22 cellular contexts compared by ENCODE assay signal in the genomic region with DNA sequence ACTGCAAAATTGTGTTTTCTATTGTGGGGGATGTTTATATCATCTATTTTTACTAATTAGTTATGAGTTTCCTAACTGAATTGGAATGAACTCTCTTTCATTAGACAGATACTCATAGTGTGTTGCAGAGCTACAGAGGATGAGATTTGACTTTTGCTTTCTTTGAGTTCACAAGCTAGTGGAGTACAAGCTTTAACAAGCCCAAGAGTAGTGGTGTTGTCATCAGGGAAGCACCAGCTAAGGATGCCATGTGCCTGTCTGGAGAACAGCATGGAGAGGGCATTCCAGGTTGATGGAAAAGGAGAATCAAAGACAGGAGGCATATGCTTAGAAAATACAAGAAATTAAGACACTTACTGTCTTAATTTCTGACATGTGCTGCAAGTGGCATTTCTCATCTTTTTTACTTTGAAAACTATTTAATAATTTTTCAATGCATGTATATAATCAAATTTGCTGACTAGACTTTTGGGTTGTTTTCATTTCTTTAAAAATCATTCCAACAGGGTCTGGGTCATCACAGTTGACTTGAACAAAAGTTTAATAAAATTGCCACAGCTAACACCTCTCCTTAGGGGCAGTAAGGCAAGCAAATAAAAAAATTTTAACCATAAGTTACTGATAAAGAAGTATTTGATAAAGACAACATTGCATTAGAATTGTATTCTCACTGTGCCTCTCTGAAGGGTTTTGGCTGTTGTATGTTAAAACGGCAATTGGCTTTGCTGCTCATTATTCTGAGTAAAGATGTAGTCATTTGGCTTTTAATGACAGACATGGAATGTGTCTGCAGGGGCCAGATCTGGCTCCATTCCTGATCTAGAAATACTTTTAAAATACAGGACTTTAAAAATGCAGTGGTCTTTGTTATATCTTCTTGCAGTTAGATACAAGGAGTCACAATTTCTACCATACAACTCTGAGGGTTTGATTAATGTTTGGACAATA.
"Had no signal": no experiment of that assay in that cellular context is flagged by ENCODE, and none has a peak within 500 bp of the region (broad histone marks: within the 10 kb centered on the region; RNA-seq: fewer than 3 reads in every experiment).

No MANE protein-coding gene starts in this region.

- ATAC-seq: activated naive CD4-positive, alpha-beta T cell treated with anti-CD3 and anti-CD28 coated beads, Interleukin-2, amount 50 U/mL, for 72 hours; activated T-helper 17 cell treated with anti-CD3 and anti-CD28 coated beads, Interleukin-2, amount 50 U/mL, for 72 hours; WTC11 had no signal

- H3K4me1 Mint-ChIP-seq: activated T-helper 17 cell treated with anti-CD3 and anti-CD28 coated beads, Interleukin-2, amount 50 U/mL, for 72 hours; endodermal cell; memory B cell; naive B cell; neural crest cell had no signal

- H3K36me3 ChIP-seq: cardiac muscle cell, sigmoid colon, upper lobe of left lung had no signal

- FAIRE-seq: frontal cortex had no signal

- H3K4me1 ChIP-seq: sigmoid colon, upper lobe of left lung had no signal

- H3K36me3 Mint-ChIP-seq: activated naive CD4-positive, alpha-beta T cell treated with anti-CD3 and anti-CD28 coated beads, Interleukin-2, amount 50 U/mL, for 72 hours; memory B cell; naive B cell had no signal

- H3K4me2 ChIP-seq: hepatocyte had no signal

- H3K4me3 ChIP-seq: cardiac muscle cell, hepatocyte, sigmoid colon, upper lobe of left lung had no signal

- H3K27me3 Mint-ChIP-seq: activated T-cell treated with anti-CD3 and anti-CD28 coated beads, Interleukin-2, amount 50 U/mL, for 24 hours; activated T-helper 17 cell treated with anti-CD3 and anti-CD28 coated beads, Interleukin-2, amount 50 U/mL, for 72 hours; memory B cell; naive B cell had no signal

- H3K27ac ChIP-seq: cardiac muscle cell, epithelial cell of prostate, hepatocyte, sigmoid colon, upper lobe of left lung had no signal

- H3K79me2 ChIP-seq: hepatocyte had no signal

- H3K27ac Mint-ChIP-seq: activated naive CD4-positive, alpha-beta T cell treated with anti-CD3 and anti-CD28 coated beads, Interleukin-2, amount 50 U/mL, for 72 hours; activated T-cell treated with anti-CD3 and anti-CD28 coated beads, Interleukin-2, amount 50 U/mL, for 24 hours; activated T-helper 17 cell treated with anti-CD3 and anti-CD28 coated beads, Interleukin-2, amount 50 U/mL, for 72 hours; endodermal cell; memory B cell; WTC11 had no signal

- H2AFZ ChIP-seq: hepatocyte had no signal

- H3K27me3 ChIP-seq: cardiac muscle cell, hepatocyte, sigmoid colon, upper lobe of left lung had no signal

- H3K4me3 Mint-ChIP-seq: activated T-cell treated with anti-CD3 and anti-CD28 coated beads, Interleukin-2, amount 50 U/mL, for 24 hours; activated T-helper 17 cell treated with anti-CD3 and anti-CD28 coated beads, Interleukin-2, amount 50 U/mL, for 72 hours; endodermal cell; memory B cell; naive B cell; neural crest cell; WTC11 had no signal

- DNase-seq: activated CD8-positive, alpha-beta memory T cell treated with anti-CD3 and anti-CD28 coated beads for 24 hours; activated CD8-positive, alpha-beta memory T cell treated with anti-CD3 and anti-CD28 coated beads, Interleukin-2, amount 50 U/mL, for 4 hours; activated T-cell treated with anti-CD3 and anti-CD28 coated beads, Interleukin-2, amount 50 U/mL, for 24 hours; cortex of kidney; endodermal cell; glutamatergic neuron; left ventricle myocardium superior; naive B cell; sigmoid colon; stimulated activated CD4-positive, alpha-beta T cell treated with anti-CD3 and anti-CD28 coated beads, Interleukin-4, amount 100 ng/mL, for 1 hour; stimulated activated naive CD4-positive, alpha-beta T cell treated with Interleukin-2 at 50 U/mL for 16 hours; T-helper 1 cell; upper lobe of left lung had no signal
